Comparison of ENCODE assay signal across 16 cellular contexts in the genomic region with DNA sequence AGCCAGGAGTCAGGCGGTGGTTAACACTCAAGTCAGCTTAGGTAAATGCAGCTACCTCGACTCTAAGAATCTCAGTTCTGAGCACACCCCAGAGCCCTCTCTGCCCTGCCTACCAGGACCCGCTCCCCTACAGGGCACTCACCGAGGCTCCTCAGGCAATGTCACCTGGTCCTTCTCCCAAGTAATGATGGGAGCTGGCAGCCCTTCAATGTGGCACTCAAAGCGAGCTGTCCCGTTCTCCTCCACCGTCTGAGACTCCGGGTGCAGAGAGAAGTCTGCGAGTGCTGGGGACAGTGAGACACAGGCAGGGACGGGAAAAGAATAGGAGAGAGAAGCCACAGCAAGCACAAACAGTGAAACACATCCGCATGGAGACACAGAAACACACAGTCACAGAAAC. TPM values are rescaled to one million over a fixed set of nuclear protein-coding genes. Genes with fewer than 3 reads are reported as not detected.
A peak's percentile ranks its signal among the peaks of the same experiment; 100 is the strongest.
DNase-seq lines count a peak whose midpoint lies in the region; ATAC-seq, FAIRE-seq and TF ChIP-seq lines count a peak whose summit lies in the region.
"Had no signal": no experiment of that assay in that cellular context is flagged by ENCODE, and none has a peak within 500 bp of the region (broad histone marks: within the 10 kb centered on the region; RNA-seq: fewer than 3 reads in every experiment).

No MANE protein-coding gene starts in this region.

- WGBS in A549 (ENCODE audit: missing lambda C conversion rate) = 92% methylated on average over 11 of the region's 11 CpGs
- WGBS in psoas muscle, 3 donors = 59 to 69% (median 60%) methylated on average over 11 of the region's 11 CpGs
- 71 to 79% methylated on average over 8 to 11 of the region's 11 CpGs for WGBS in upper lobe of left lung, 2 donors

- H3K36me3 Mint-ChIP-seq in glutamatergic neuron (ENCODE audit: unreplicated experiment) = no peaks in the 10 kb centered on the region
- H3K36me3 Mint-ChIP-seq in activated CD4-positive, alpha-beta memory T cell treated with anti-CD3 and anti-CD28 coated beads for 36 hours = no peaks in the 10 kb centered on the region
- H3K36me3 Mint-ChIP-seq: CD14-positive monocyte had no signal

- no TSS peak for BruUV-seq in OCI-LY7 (replicated peaks; lab: Mats Ljungman, UMichigan)

- peak overlapping the region; percentile 33; the same call in 1 of the 2 replicates for H2AFZ ChIP-seq in OCI-LY7 (ENCODE audit: low read length)

- H3K27me3 ChIP-seq in psoas muscle (ENCODE audit: insufficient read depth in 3 of 3, low read length in 2 of 3) (no peaks in the 10 kb centered on the region), upper lobe of left lung (no peaks in the 10 kb centered on the region)

- ATAC-seq in A549 (no peak), psoas muscle (no peak), upper lobe of left lung (ENCODE audit: low FRiP score in 2 of 2) (no peak), HG03432 (IDR thresholded peaks at IDR 0.05; ENCODE audit: unreplicated experiment) (no peak)

- H3K27ac ChIP-seq in A549 (peak overlapping the region; percentile 50 to 70; a peak in 5 of 6 replicates), OCI-LY7 (ENCODE audit: low read depth, low read length, poor library complexity, severe bottlenecking) (no peak overlapping the region), psoas muscle (peak overlapping the region; percentile 78), upper lobe of left lung (no peak overlapping the region)
- H3K27ac ChIP-seq: GM23248, KMS-11 had no signal

- H3K36me3 ChIP-seq in OCI-LY7 (ENCODE audit: insufficient read depth, low read length) (no peaks in the 10 kb centered on the region), psoas muscle (ENCODE audit: insufficient read depth in 1 of 2, low read depth in 1 of 2) (no peaks in the 10 kb centered on the region), upper lobe of left lung (no peaks in the 10 kb centered on the region)

- TF ChIP-seq CTCF in A549 (IDR thresholded peaks at IDR 0.05) = no peak
- TF ChIP-seq CTCF in OCI-LY7 (conservative IDR thresholded peaks at IDR 0.05; ENCODE audit: low read length) = no peak
- TF ChIP-seq CTCF in glutamatergic neuron (IDR thresholded peaks at IDR 0.05; ENCODE audit: partially characterized antibody, unreplicated experiment) = no peak
- TF ChIP-seq CTCF in psoas muscle (IDR thresholded peaks at IDR 0.05) = no peak
- TF ChIP-seq CTCF in upper lobe of left lung (IDR thresholded peaks at IDR 0.05) = no peak

- no peak for FAIRE-seq in A549 (lab: Jason Lieb, UNC)

- H3K4me3 Mint-ChIP-seq in glutamatergic neuron (ENCODE audit: unreplicated experiment) = peak overlapping the region; percentile 47
- no peak overlapping the region for H3K4me3 Mint-ChIP-seq in activated CD4-positive, alpha-beta memory T cell treated with anti-CD3 and anti-CD28 coated beads for 36 hours
- H3K4me3 Mint-ChIP-seq: CD14-positive monocyte had no signal

- no peak for TF ChIP-seq RAD21 in A549 (conservative IDR thresholded peaks at IDR 0.05 in 1 of 2, IDR thresholded peaks at IDR 0.05 in 1 of 2)

- H3K4me1 ChIP-seq in A549 (peaks cover 43% of the 10 kb centered on the region), OCI-LY7 (ENCODE audit: insufficient read depth, low read length, poor library complexity, severe bottlenecking) (peaks cover 16% of the 10 kb centered on the region), psoas muscle (peaks cover 45% of the 10 kb centered on the region), upper lobe of left lung (peaks cover 0 to 7% (median 3%) of the 10 kb centered on the region in 4 donors)

- peaks cover 50% of the 10 kb centered on the region for H3K4me1 Mint-ChIP-seq in glutamatergic neuron (ENCODE audit: low read depth, unreplicated experiment)
- no peaks in the 10 kb centered on the region for H3K4me1 Mint-ChIP-seq in activated CD4-positive, alpha-beta memory T cell treated with anti-CD3 and anti-CD28 coated beads for 36 hours (ENCODE audit: low read depth)

- intact Hi-C loops in OCI-LY7 (cut with micrococcal nuclease; ENCODE audit: unreplicated experiment) = no loop called here
- intact Hi-C loops in psoas muscle (cut with DNase I) = no loop called here
- intact Hi-C loops in activated CD4-positive, alpha-beta memory T cell treated with anti-CD3 and anti-CD28 coated beads for 36 hours (cut with micrococcal nuclease) = no loop called here

- H3K9me3 ChIP-seq in A549 = no peaks in the 10 kb centered on the region
- H3K9me3 ChIP-seq in OCI-LY7 (ENCODE audit: low read length) = no peaks in the 10 kb centered on the region
- no peaks in the 10 kb centered on the region for H3K9me3 ChIP-seq in psoas muscle
- H3K9me3 ChIP-seq in upper lobe of left lung = no peaks in the 10 kb centered on the region

- POLR2A ChIA-PET in A549 (lab: Yijun Ruan, JAX) (no interaction called here), OCI-LY7 (lab: Charles Lee) (no interaction called here)
- POLR2A ChIA-PET in activated CD4-positive, alpha-beta memory T cell treated with anti-CD3 and anti-CD28 coated beads for 36 hours (lab: Charles Lee) = no interaction called here

- peaks cover 12% of the 10 kb centered on the region for H3K27me3 Mint-ChIP-seq in glutamatergic neuron (ENCODE audit: unreplicated experiment)
- peaks cover 13% of the 10 kb centered on the region for H3K27me3 Mint-ChIP-seq in activated CD4-positive, alpha-beta memory T cell treated with anti-CD3 and anti-CD28 coated beads for 36 hours

- H3K4me2 ChIP-seq in A549 (no peak overlapping the region), OCI-LY7 (ENCODE audit: low read length) (no peak overlapping the region)
- H3K4me2 ChIP-seq: KMS-11 had no signal

- TF ChIP-seq POLR2A in A549 (IDR thresholded peaks at IDR 0.05; ENCODE audit: low read length) (no peak), upper lobe of left lung (IDR thresholded peaks at IDR 0.05) (no peak)

- TF ChIP-seq EP300 in A549 (IDR thresholded peaks at IDR 0.05) (no peak), upper lobe of left lung (IDR thresholded peaks at IDR 0.05) (no peak)

- no peaks in the 10 kb centered on the region for H3K79me2 ChIP-seq in OCI-LY7 (ENCODE audit: insufficient read depth, low read depth, low read length)

- peak overlapping the region; percentile 62 for H3K27ac Mint-ChIP-seq in glutamatergic neuron (ENCODE audit: unreplicated experiment)
- H3K27ac Mint-ChIP-seq in activated CD4-positive, alpha-beta memory T cell treated with anti-CD3 and anti-CD28 coated beads for 36 hours = no peak overlapping the region
- H3K27ac Mint-ChIP-seq: CD14-positive monocyte had no signal

- H3K4me3 ChIP-seq in A549 = no peak overlapping the region
- H3K4me3 ChIP-seq in OCI-LY7 (ENCODE audit: low read depth, low read length, poor library complexity, severe bottlenecking) = no peak overlapping the region
- H3K4me3 ChIP-seq in psoas muscle = no peak overlapping the region
- no peak overlapping the region for H3K4me3 ChIP-seq in upper lobe of left lung
- H3K4me3 ChIP-seq: GM23248 had no signal

- DNase-seq in A549 (ENCODE audit: low read depth in 1 of 2, low spot score in 1 of 2) = no peak
- no peak for DNase-seq in OCI-LY7 (ENCODE audit: low spot score)
- no peak for DNase-seq in glutamatergic neuron
- no peak for DNase-seq in psoas muscle
- no peak for DNase-seq in kidney glomerular epithelial cell (lab: John Stamatoyannopoulos, UW)
- no peak for DNase-seq in upper lobe of left lung
- no peak for DNase-seq in activated CD4-positive, alpha-beta memory T cell treated with anti-CD3 and anti-CD28 coated beads for 36 hours
- DNase-seq: NCI-H1092, NCI-H2107, NCI-H526 treated with DMSO at 0.1 percent for 48 hours, SHP77 treated with DMSO at 0.1 percent for 48 hours had no signal

- H3K9me3 Mint-ChIP-seq in glutamatergic neuron (ENCODE audit: unreplicated experiment) = peaks cover 8% of the 10 kb centered on the region
- no peaks in the 10 kb centered on the region for H3K9me3 Mint-ChIP-seq in activated CD4-positive, alpha-beta memory T cell treated with anti-CD3 and anti-CD28 coated beads for 36 hours
- H3K9me3 Mint-ChIP-seq: CD14-positive monocyte had no signal

- no peaks in the 10 kb centered on the region for H3K9me2 ChIP-seq in OCI-LY7 (ENCODE audit: insufficient read depth, low read length)

- no peaks in the 10 kb centered on the region for H4K20me1 ChIP-seq in OCI-LY7 (ENCODE audit: insufficient read depth, low read length)

- CTCF ChIA-PET in A549 (lab: Yijun Ruan, JAX) (interaction anchor here (0.7 to 15.0 kb wide), 5 partner anchors 7 to 91 kb away, joined by 3 to 256 read pairs (median 9); partner anchors contain the start of gene IGDCC4), OCI-LY7 (lab: Charles Lee; ENCODE audit: unreplicated experiment) (no interaction called here)
- CTCF ChIA-PET in activated CD4-positive, alpha-beta memory T cell treated with anti-CD3 and anti-CD28 coated beads for 36 hours (lab: Charles Lee) = no interaction called here

TF ChIP-seq in A549, 52 proteins besides CTCF, POLR2A, EP300 and RAD21:
- no peak for TF ChIP-seq RNF2 (IDR thresholded peaks at IDR 0.05; ENCODE audit: borderline replicate concordance, low read depth)
- TF ChIP-seq CHD4 (IDR thresholded peaks at IDR 0.05; ENCODE audit: borderline replicate concordance) = no peak
- no peak for TF ChIP-seq HDAC2 (IDR thresholded peaks at IDR 0.05)

RNA-seq across cellular contexts. Expression of gene IGDCC4, which starts 12.7 kb away (rescaled TPM):
- polyA plus RNA-seq in A549 (2011; rRNA removed) (5.2 and 5.4 TPM in 2 replicates), A549 (2017; fragmentation: RNase III; extraction: RNeasy Plus Mini Kit Qiagen cat#74134 plus additional on column Dnase treatment) (3.8 to 4.2 TPM (median 3.9 TPM) in 3 replicates), psoas muscle (1 to 10 TPM; 2.7 to 4.6 (median 3.8) TPM)
- polyA plus RNA-seq in A549 (2012; cell fraction: cytosol; rRNA removed) = 1.9 and 2.7 TPM in 2 replicates
- polyA plus RNA-seq in A549 (2012; cell fraction: nucleus; rRNA removed) = 8.1 and 9.1 TPM in 2 replicates
- polyA minus RNA-seq in A549 (2011; rRNA and poly(A)+ RNA removed) = 5.7 and 9.3 TPM in 2 replicates
- total RNA-seq in OCI-LY7 (2014; rRNA removed; shearing (Covaris generic)) = not detected in 2 replicates
- total RNA-seq in OCI-LY7 (2022) (0.19 and 0.20 TPM in 2 replicates), glutamatergic neuron (ENCODE audit: unreplicated experiment) (53.9 TPM), psoas muscle (10 to 100 TPM in 2 of 4 donors, 1 to 10 TPM in 2; 4.8 to 34.1 (median 10.4) TPM), upper lobe of left lung (1 to 10 TPM in 2 of 6 donors, under 1 TPM in 3, not detected in 1; 0.15 to 1.6 (median 0.49) TPM)
- total RNA-seq in activated CD4-positive, alpha-beta memory T cell treated with anti-CD3 and anti-CD28 coated beads for 36 hours = under 1 TPM; 0.10 to 0.17 TPM
- total RNA-seq: MCF 10A had no signal
- polyA plus RNA-seq: CD14-positive monocyte had no signal

RNA-seq across cellular contexts. Expression of gene IGDCC3, which starts 32.2 kb away (rescaled TPM):
- polyA plus RNA-seq in A549 (2011; rRNA removed) (0.04 TPM in 1 of 2 replicates, not detected in the other), A549 (2017; fragmentation: RNase III; extraction: RNeasy Plus Mini Kit Qiagen cat#74134 plus additional on column Dnase treatment) (0.04 to 0.12 TPM (median 0.11 TPM) in 3 replicates), psoas muscle (not detected)
- 0.04 and 0.09 TPM in 2 replicates for polyA plus RNA-seq in A549 (2012; cell fraction: cytosol; rRNA removed)
- polyA plus RNA-seq in A549 (2012; cell fraction: nucleus; rRNA removed) = 0.11 and 0.20 TPM in 2 replicates
- not detected in 2 replicates for polyA minus RNA-seq in A549 (2011; rRNA and poly(A)+ RNA removed)
- not detected in 2 replicates for total RNA-seq in OCI-LY7 (2014; rRNA removed; shearing (Covaris generic))
- total RNA-seq in OCI-LY7 (2022) (not detected in 2 replicates), glutamatergic neuron (ENCODE audit: unreplicated experiment) (342 TPM), psoas muscle (not detected), upper lobe of left lung (under 1 TPM in 2 of 6 donors, not detected in 4; 0.10 to 0.29 TPM)
- not detected for total RNA-seq in activated CD4-positive, alpha-beta memory T cell treated with anti-CD3 and anti-CD28 coated beads for 36 hours
- total RNA-seq: GM23248, MCF 10A had no signal
- polyA plus RNA-seq: CD14-positive monocyte, GM23248 had no signal

Comparison
In these comparisons a context has a peak if more than half of its experiments do, and no peak if none do; other contexts are left out.
1. H3K27ac ChIP-seq: peak in A549 (2 of 2) and psoas muscle (single experiment); none in OCI-LY7 (single experiment) and upper lobe of left lung (0 of 4).
2. RNA of gene IGDCC3, which starts 32.2 kb away (total RNA-seq): 342 TPM in glutamatergic neuron (single experiment); not detected in OCI-LY7, not detected in psoas muscle, 0.10 to 0.29 TPM in upper lobe of left lung and not detected in activated CD4-positive, alpha-beta memory T cell treated with anti-CD3 and anti-CD28 coated beads for 36 hours; every median in the first group is over 100 times any median in the second.